In the genomic region with DNA sequence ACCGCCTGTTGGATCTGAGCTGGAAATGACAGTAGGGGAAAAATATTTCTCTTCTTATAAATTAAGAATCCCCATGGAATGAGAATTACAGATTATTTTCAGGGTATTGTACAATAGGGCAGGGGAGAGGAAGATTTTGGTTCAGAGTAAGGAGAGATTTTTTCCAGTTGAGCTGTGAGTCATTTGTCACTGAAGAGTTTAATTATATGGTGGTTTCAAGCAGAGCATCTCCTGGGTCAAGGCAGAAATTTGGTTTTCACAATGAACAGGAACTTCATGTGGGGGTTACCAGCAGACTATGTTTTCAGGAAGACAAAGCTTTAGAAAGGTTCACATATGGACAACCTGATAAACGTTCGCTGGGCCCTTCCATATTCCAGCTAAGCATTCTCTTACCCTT, we compare ENCODE assay signal across 18 cellular contexts.
DNase-seq lines count a peak whose midpoint lies in the region; TF ChIP-seq lines count a peak whose summit lies in the region.
"Had no signal": no experiment of that assay in that cellular context is flagged by ENCODE, and none has a peak within 500 bp of the region (broad histone marks: within the 10 kb centered on the region; RNA-seq: fewer than 3 reads in every experiment).

No MANE protein-coding gene starts in this region.

- DNase-seq in AG10803 (ENCODE audit: low read depth) (peak; percentile 9), EL (peak; percentile 4), fibroblast of villous mesenchyme (ENCODE audit: low read depth) (peak; percentile 60), HuH-7.5 (ENCODE audit: low spot score) (no peak), progenitor cell of endocrine pancreas (ENCODE audit: low spot score, unreplicated experiment) (no peak)
- no peak for DNase-seq in stimulated activated CD4-positive, alpha-beta T cell treated with anti-CD3 and anti-CD28 coated beads, Interleukin-2, amount 100 ng/mL, for 48 hours
- DNase-seq: Caco-2; CD4-positive, alpha-beta T cell; DMS 273 treated with DMSO at 0.1 percent for 48 hours; GF-D8; NCI-H1694; NCI-H2081 treated with DMSO at 0.1 percent for 48 hours; NCI-H2171 treated with DMSO at 0.1 percent for 48 hours; NCI-H69; SIG-M5; SK-N-SH had no signal

- peaks cover 19% of the 10 kb centered on the region for H3K27me3 Mint-ChIP-seq in progenitor cell of endocrine pancreas

- no peak overlapping the region for H3K27ac Mint-ChIP-seq in progenitor cell of endocrine pancreas
- H3K27ac Mint-ChIP-seq: CD4-positive, alpha-beta T cell had no signal

- peaks cover 3% of the 10 kb centered on the region for H3K9me3 Mint-ChIP-seq in progenitor cell of endocrine pancreas (ENCODE audit: low read depth)
- H3K9me3 Mint-ChIP-seq: CD4-positive, alpha-beta T cell had no signal

- H3K4me3 ChIP-seq in AG10803 (ENCODE audit: low read length): no peak overlapping the region
- no peak overlapping the region for H3K4me3 ChIP-seq in fibroblast of villous mesenchyme (ENCODE audit: low read depth, low read length)
- H3K4me3 ChIP-seq: A549 had no signal

- H3K27ac ChIP-seq in VCaP: peak overlapping the region; percentile 40; the same call in 1 of the 2 replicates
- H3K27ac ChIP-seq: A549 had no signal

- no peaks in the 10 kb centered on the region for H3K36me3 Mint-ChIP-seq in progenitor cell of endocrine pancreas (ENCODE audit: insufficient read depth)

- H3K4me1 Mint-ChIP-seq in progenitor cell of endocrine pancreas (ENCODE audit: low read depth): no peaks in the 10 kb centered on the region

- H3K4me3 Mint-ChIP-seq in progenitor cell of endocrine pancreas (ENCODE audit: low read depth): no peak overlapping the region
- H3K4me3 Mint-ChIP-seq: CD4-positive, alpha-beta T cell had no signal

- TF ChIP-seq CTCF in AG10803 (conservative IDR thresholded peaks at IDR 0.05; ENCODE audit: low read length): no peak
- no peak for TF ChIP-seq CTCF in VCaP (conservative IDR thresholded peaks at IDR 0.05)
- TF ChIP-seq CTCF in fibroblast of villous mesenchyme (IDR thresholded peaks at IDR 0.05; ENCODE audit: insufficient read depth, low read depth, low read length): no peak
- TF ChIP-seq CTCF in progenitor cell of endocrine pancreas (IDR thresholded peaks at IDR 0.05; ENCODE audit: unreplicated experiment): no peak

Comparison
In these comparisons a context has a peak if more than half of its experiments do, and no peak if none do; other contexts are left out.
1. DNase-seq: peak in AG10803 (single experiment), EL (single experiment) and fibroblast of villous mesenchyme (single experiment); none in stimulated activated CD4-positive, alpha-beta T cell treated with anti-CD3 and anti-CD28 coated beads, Interleukin-2, amount 100 ng/mL, for 48 hours (0 of 2), HuH-7.5 (single experiment) and progenitor cell of endocrine pancreas (single experiment).